In genomic region chr10:102744374-102745051, GRCh38 we compare ENCODE assay signal across 8 cellular contexts. TPM values are rescaled to one million over a fixed set of nuclear protein-coding genes. Genes with fewer than 3 reads are reported as not detected.
A peak's percentile ranks its signal among the peaks of the same experiment; 100 is the strongest.
DNase-seq lines count a peak whose midpoint lies in the region; ATAC-seq and TF ChIP-seq lines count a peak whose summit lies in the region.

No MANE protein-coding gene starts in this region.

- no peaks in the 10 kb centered on the region for H3K9me3 ChIP-seq in CD8-positive, alpha-beta memory T cell (ENCODE audit: low read length)

- H3K4me1 ChIP-seq in CD8-positive, alpha-beta memory T cell (ENCODE audit: insufficient read depth, low read length): peaks cover 27% of the 10 kb centered on the region

- DNase-seq in CD8-positive, alpha-beta memory T cell: peak in 2 of 5 donors; percentile 7 to 52
- no peak for DNase-seq in HFFc6
- peak; percentile 28 for DNase-seq in fibroblast of mammary gland (ENCODE audit: low read depth)
- DNase-seq in nucleus accumbens (lab: John Stamatoyannopoulos, UW): peak in 30 of 56 donors; percentile 3 to 52 (median 22)
- DNase-seq in middle frontal gyrus (ENCODE audit: extremely low spot score, low spot score): no peak
- no peak for DNase-seq in NK-92 treated with Interleukin-12 subunit alpha and Interleukin-12 subunit beta, amount 100 ng/mL, for 24 hours (lab: John Stamatoyannopoulos, UW)

- peak overlapping the region; percentile 71 for H3K27ac ChIP-seq in CD8-positive, alpha-beta memory T cell (ENCODE audit: low read depth, low read length)

- no peaks in the 10 kb centered on the region for H3K27me3 Mint-ChIP-seq in CD8-positive, alpha-beta memory T cell
- peaks cover 1% of the 10 kb centered on the region for H3K27me3 Mint-ChIP-seq in HFFc6 (ENCODE audit: insufficient read depth)

- peaks cover 45 to 60% (median 51%) of the 10 kb centered on the region in 3 donors for H3K4me1 Mint-ChIP-seq in CD8-positive, alpha-beta memory T cell
- H3K4me1 Mint-ChIP-seq in HFFc6 (ENCODE audit: low read depth): peaks cover 35% of the 10 kb centered on the region

- ATAC-seq in HG03432 (IDR thresholded peaks at IDR 0.05; ENCODE audit: unreplicated experiment): no peak

- CTCF ChIA-PET in CD8-positive, alpha-beta memory T cell (lab: Charles Lee): interaction anchor here (1.5 kb wide), 2 partner anchors 9 to 161 kb away, joined by 5 read pairs; no protein-coding TSS in a partner anchor

- H3K36me3 ChIP-seq in CD8-positive, alpha-beta memory T cell (ENCODE audit: insufficient read depth, low read length): no peaks in the 10 kb centered on the region

- peak overlapping the region; percentile 81 to 100 (median 94) for H3K4me3 Mint-ChIP-seq in CD8-positive, alpha-beta memory T cell
- peak overlapping the region; percentile 95 for H3K4me3 Mint-ChIP-seq in HFFc6

- H3K27ac Mint-ChIP-seq in CD8-positive, alpha-beta memory T cell: peak overlapping the region; percentile 8 to 97 (median 94)
- H3K27ac Mint-ChIP-seq in HFFc6: peak overlapping the region; percentile 79

- no peak for TF ChIP-seq CTCF in HFFc6 (IDR thresholded peaks at IDR 0.05)
- no peak for TF ChIP-seq CTCF in WI38 (IDR thresholded peaks at IDR 0.05; ENCODE audit: low read depth, low read length)
- no peak for TF ChIP-seq CTCF in fibroblast of mammary gland (conservative IDR thresholded peaks at IDR 0.05; ENCODE audit: control insufficient read depth, insufficient read depth, low read depth, low read length)

- POLR2A ChIA-PET in CD8-positive, alpha-beta memory T cell (lab: Charles Lee): interaction anchor here (0.7 to 3.2 kb wide), 4 partner anchors 30 to 100 kb away, joined by 3 to 20 read pairs (median 4); partner anchors contain the start of genes ARL3, SFXN2 and TRIM8

- peaks cover 0 to 15% (median 0%) of the 10 kb centered on the region in 3 donors for H3K36me3 Mint-ChIP-seq in CD8-positive, alpha-beta memory T cell
- H3K36me3 Mint-ChIP-seq in HFFc6 (ENCODE audit: low read depth): no peaks in the 10 kb centered on the region; the same call in 1 of the 2 replicates

- no peaks in the 10 kb centered on the region for H3K9me3 Mint-ChIP-seq in CD8-positive, alpha-beta memory T cell
- H3K9me3 Mint-ChIP-seq in HFFc6: no peaks in the 10 kb centered on the region

- peak overlapping the region; percentile 88 for H3K4me3 ChIP-seq in CD8-positive, alpha-beta memory T cell (ENCODE audit: low read length)
- H3K4me3 ChIP-seq in WI38 (ENCODE audit: low read depth, low read length): peak overlapping the region; percentile 99
- H3K4me3 ChIP-seq in fibroblast of mammary gland (ENCODE audit: control insufficient read depth, low read depth, low read length): peak overlapping the region; percentile 82

- no peaks in the 10 kb centered on the region for H3K27me3 ChIP-seq in CD8-positive, alpha-beta memory T cell (ENCODE audit: insufficient read depth, low read length, poor library complexity, severe bottlenecking)

RNA-seq across cellular contexts. Expression of gene WBP1L, which starts 0.8 kb away (rescaled TPM):
- total RNA-seq in CD8-positive, alpha-beta memory T cell: 10 to 100 TPM; 16.0 to 17.8 TPM
- 28.5 TPM for polyA plus RNA-seq in CD8-positive, alpha-beta memory T cell
- total RNA-seq in HFFc6 (2021; fragmentation: NEBNext Ultra II Directional; extraction: Animal tissue kit (Norgen Biotek cat#: 25700)): 10 to 100 TPM; 34.9 to 40.7 (median 38.6) TPM

RNA-seq across cellular contexts. Expression of gene SFXN2, which starts 30.1 kb away (rescaled TPM):
- 10 to 100 TPM; 27.6 to 30.6 TPM for total RNA-seq in CD8-positive, alpha-beta memory T cell
- 10.1 TPM for polyA plus RNA-seq in CD8-positive, alpha-beta memory T cell
- 1 to 10 TPM; 2.2 to 4.4 (median 3.5) TPM for total RNA-seq in HFFc6 (2021; fragmentation: NEBNext Ultra II Directional; extraction: Animal tissue kit (Norgen Biotek cat#: 25700))

RNA-seq across cellular contexts. Expression of gene ARL3, which starts 30.3 kb away (rescaled TPM):
- 1 to 10 TPM; 8.7 TPM for total RNA-seq in CD8-positive, alpha-beta memory T cell
- polyA plus RNA-seq in CD8-positive, alpha-beta memory T cell: 5.7 TPM
- total RNA-seq in HFFc6 (2021; fragmentation: NEBNext Ultra II Directional; extraction: Animal tissue kit (Norgen Biotek cat#: 25700)): 10 to 100 TPM; 13.2 to 18.4 (median 16.8) TPM

Comparison
In these comparisons a context has a peak if more than half of its experiments do, and no peak if none do; other contexts are left out.
1. DNase-seq: peak in fibroblast of mammary gland (single experiment) and nucleus accumbens (30 of 56); none in HFFc6 (single experiment), middle frontal gyrus (single experiment) and NK-92 treated with Interleukin-12 subunit alpha and Interleukin-12 subunit beta, amount 100 ng/mL, for 24 hours (single experiment).
2. RNA of gene SFXN2, which starts 30.1 kb away (total RNA-seq): 27.6 to 30.6 TPM in CD8-positive, alpha-beta memory T cell; 2.2 to 4.4 TPM in HFFc6; every median in the first group is over 4 times any median in the second.
3. Peak in every context shown above with its lines, with median percentiles within 50 percentile points of each other: H3K4me3 ChIP-seq.